Comparison of ENCODE assay signal across 15 cellular contexts in the genomic region with DNA sequence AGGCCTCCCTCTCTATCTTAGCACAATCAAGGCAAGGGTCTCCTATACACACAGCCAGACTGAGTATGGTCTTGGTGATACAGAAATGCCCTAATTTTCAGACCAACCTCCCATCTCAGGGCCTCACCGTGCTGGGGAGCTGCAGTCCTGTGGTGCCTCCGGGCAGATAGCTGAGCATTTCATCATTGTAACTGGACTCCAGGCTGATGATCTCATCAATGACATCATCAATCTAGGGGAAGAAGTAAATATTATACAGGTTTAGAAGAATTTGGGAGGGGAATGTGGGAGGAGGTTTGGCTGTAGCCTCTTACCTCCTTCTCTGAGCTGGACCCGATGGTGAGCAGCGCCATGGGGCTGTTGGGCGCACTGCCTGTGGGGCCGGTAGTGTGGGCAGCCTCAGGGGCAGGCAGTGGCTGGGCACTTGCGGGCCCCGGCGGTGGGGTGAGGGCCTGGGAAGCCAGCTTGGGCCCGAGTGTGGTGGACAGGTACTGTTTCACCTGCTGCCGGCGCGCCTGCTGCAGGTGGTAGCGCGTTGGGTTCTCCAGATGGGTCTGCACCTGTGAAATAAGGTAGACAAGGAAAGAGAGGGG. TPM values are rescaled to one million over a fixed set of nuclear protein-coding genes. Genes with fewer than 3 reads are reported as not detected.
DNase-seq lines count a peak whose midpoint lies in the region; ATAC-seq and TF ChIP-seq lines count a peak whose summit lies in the region.
"Had no signal": no experiment of that assay in that cellular context is flagged by ENCODE, and none has a peak within 500 bp of the region (broad histone marks: within the 10 kb centered on the region; RNA-seq: fewer than 3 reads in every experiment).

No MANE protein-coding gene starts in this region.

- TF ChIP-seq CTCF in uterus (IDR thresholded peaks at IDR 0.05), result no peak
- TF ChIP-seq CTCF in Peyer's patch (IDR thresholded peaks at IDR 0.05), result no peak

- no peaks in the 10 kb centered on the region for H3K9me3 Mint-ChIP-seq in activated naive CD8-positive, alpha-beta T cell treated with anti-CD3 and anti-CD28 coated beads for 36 hours
- no peaks in the 10 kb centered on the region for H3K9me3 Mint-ChIP-seq in activated naive CD8-positive, alpha-beta T cell treated with anti-CD3 and anti-CD28 coated beads, Interleukin-2, amount 50 U/mL, for 24 hours

- intact Hi-C loops in uterus (cut with DNase I; ENCODE audit: low total_unique reads), result no loop called here

- H3K27me3 ChIP-seq in uterus (no peaks in the 10 kb centered on the region), Peyer's patch (no peaks in the 10 kb centered on the region)
- H3K27me3 ChIP-seq: upper lobe of right lung had no signal

- H3K36me3 ChIP-seq in uterus (no peaks in the 10 kb centered on the region), Peyer's patch (peaks cover 0 to 45% (median 0%) of the 10 kb centered on the region in 3 donors)

- H3K27me3 Mint-ChIP-seq in activated naive CD8-positive, alpha-beta T cell treated with anti-CD3 and anti-CD28 coated beads for 36 hours, result no peaks in the 10 kb centered on the region
- H3K27me3 Mint-ChIP-seq in activated naive CD8-positive, alpha-beta T cell treated with anti-CD3 and anti-CD28 coated beads, Interleukin-2, amount 50 U/mL, for 24 hours, result no peaks in the 10 kb centered on the region

- H3K4me3 ChIP-seq in uterus (no peak overlapping the region), Peyer's patch (no peak overlapping the region)
- H3K4me3 ChIP-seq: HAP-1, left ventricle myocardium inferior, upper lobe of right lung had no signal

- H3K27ac ChIP-seq in uterus (peak overlapping the region; percentile 97 to 98), Peyer's patch (no peak overlapping the region)
- H3K27ac ChIP-seq: left ventricle myocardium inferior, upper lobe of right lung had no signal

- ATAC-seq in activated naive CD8-positive, alpha-beta T cell treated with anti-CD3 and anti-CD28 coated beads, Interleukin-2, amount 50 U/mL, for 24 hours, result no peak
- ATAC-seq: upper lobe of right lung had no signal

- H3K4me1 Mint-ChIP-seq in activated naive CD8-positive, alpha-beta T cell treated with anti-CD3 and anti-CD28 coated beads for 36 hours, result peaks cover 23% of the 10 kb centered on the region
- peaks cover 27% of the 10 kb centered on the region for H3K4me1 Mint-ChIP-seq in activated naive CD8-positive, alpha-beta T cell treated with anti-CD3 and anti-CD28 coated beads, Interleukin-2, amount 50 U/mL, for 24 hours

- no peaks in the 10 kb centered on the region for H3K9me3 ChIP-seq in uterus
- no peaks in the 10 kb centered on the region for H3K9me3 ChIP-seq in Peyer's patch
- H3K9me3 ChIP-seq: HAP-1, left ventricle myocardium inferior, upper lobe of right lung had no signal

- H3K36me3 Mint-ChIP-seq in activated naive CD8-positive, alpha-beta T cell treated with anti-CD3 and anti-CD28 coated beads for 36 hours, result peaks cover 5% of the 10 kb centered on the region
- peaks cover 15% of the 10 kb centered on the region for H3K36me3 Mint-ChIP-seq in activated naive CD8-positive, alpha-beta T cell treated with anti-CD3 and anti-CD28 coated beads, Interleukin-2, amount 50 U/mL, for 24 hours (ENCODE audit: low read depth)

- TF ChIP-seq POLR2A in uterus (IDR thresholded peaks at IDR 0.05) (no peak), Peyer's patch (IDR thresholded peaks at IDR 0.05) (no peak)

- H3K4me1 ChIP-seq in uterus (no peaks in the 10 kb centered on the region), Peyer's patch (peaks cover 0 to 16% (median 0%) of the 10 kb centered on the region in 4 donors)

- H3K27ac Mint-ChIP-seq in activated naive CD8-positive, alpha-beta T cell treated with anti-CD3 and anti-CD28 coated beads for 36 hours, result peak overlapping the region; percentile 34
- no peak overlapping the region for H3K27ac Mint-ChIP-seq in activated naive CD8-positive, alpha-beta T cell treated with anti-CD3 and anti-CD28 coated beads, Interleukin-2, amount 50 U/mL, for 24 hours

- no peak for DNase-seq in activated naive CD8-positive, alpha-beta T cell treated with anti-CD3 and anti-CD28 coated beads for 36 hours
- DNase-seq in activated naive CD8-positive, alpha-beta T cell treated with anti-CD3 and anti-CD28 coated beads, Interleukin-2, amount 50 U/mL, for 24 hours, result no peak
- DNase-seq in T1000 (lab: John Stamatoyannopoulos, UW) (peak; percentile 25), fibroblast of peridontal ligament (ENCODE audit: extremely low read depth) (peak; percentile 62), uterus (no peak), NCI-H82 (lab: John Stamatoyannopoulos, UW) (no peak), Peyer's patch (no peak)
- no peak for DNase-seq in stimulated activated CD8-positive, alpha-beta memory T cell treated with anti-CD3 and anti-CD28 coated beads, Interleukin-4, amount 100 ng/mL, for 48 hours
- DNase-seq: amniotic stem cell, DMS79 treated with DMSO at 0.1 percent for 48 hours, left ventricle myocardium inferior, NCI-H1092, RPMI8226, upper lobe of right lung had no signal

- no peak overlapping the region for H3K4me3 Mint-ChIP-seq in activated naive CD8-positive, alpha-beta T cell treated with anti-CD3 and anti-CD28 coated beads for 36 hours
- H3K4me3 Mint-ChIP-seq in activated naive CD8-positive, alpha-beta T cell treated with anti-CD3 and anti-CD28 coated beads, Interleukin-2, amount 50 U/mL, for 24 hours, result no peak overlapping the region

RNA-seq across cellular contexts. Expression of gene TFE3, which starts 5.2 kb away (rescaled TPM):
- total RNA-seq in activated naive CD8-positive, alpha-beta T cell treated with anti-CD3 and anti-CD28 coated beads for 36 hours, result 10 to 100 TPM; 21.0 to 23.3 TPM
- total RNA-seq in uterus (10 to 100 TPM; 16.7 to 75.0 (median 38.7) TPM), Peyer's patch (10 to 100 TPM; 25.6 to 36.3 (median 32.4) TPM)

RNA-seq across cellular contexts. Expression of gene CCDC120, which starts 20.8 kb away (rescaled TPM):
- total RNA-seq in activated naive CD8-positive, alpha-beta T cell treated with anti-CD3 and anti-CD28 coated beads for 36 hours, result 1 to 10 TPM; 3.7 to 4.3 TPM
- 10 to 100 TPM in 1 of 4 donors, 1 to 10 TPM in 3; 2.0 to 12.0 (median 4.2) TPM for total RNA-seq in uterus
- 10 to 100 TPM in 3 of 4 donors, not detected in 1; 13.8 to 39.1 (median 24.5) TPM for total RNA-seq in Peyer's patch

RNA-seq across cellular contexts. Expression of gene PRAF2, which starts 35.8 kb away (rescaled TPM):
- 10 to 100 TPM; 10.1 to 11.9 TPM for total RNA-seq in activated naive CD8-positive, alpha-beta T cell treated with anti-CD3 and anti-CD28 coated beads for 36 hours
- total RNA-seq in uterus, result 10 to 100 TPM in 2 of 4 donors, 1 to 10 TPM in 1, under 1 TPM in 1; 0.77 to 45.2 (median 23.8) TPM
- 1 to 10 TPM; 2.8 to 9.8 (median 4.4) TPM for total RNA-seq in Peyer's patch

RNA-seq across cellular contexts. Expression of gene GRIPAP1, which starts 35.9 kb away (rescaled TPM):
- total RNA-seq in activated naive CD8-positive, alpha-beta T cell treated with anti-CD3 and anti-CD28 coated beads for 36 hours, result 10 to 100 TPM; 53.7 to 54.3 TPM
- total RNA-seq in uterus (10 to 100 TPM; 15.4 to 57.6 (median 22.0) TPM), Peyer's patch (100 to 1,000 TPM in 1 of 4 donors, 10 to 100 TPM in 3; 32.4 to 139 (median 70.9) TPM)

RNA-seq across cellular contexts. Expression of gene WDR45, which starts 41.7 kb away (rescaled TPM):
- 10 to 100 TPM; 23.7 to 31.1 TPM for total RNA-seq in activated naive CD8-positive, alpha-beta T cell treated with anti-CD3 and anti-CD28 coated beads for 36 hours
- total RNA-seq in uterus, result 10 to 100 TPM; 37.6 to 96.5 (median 58.7) TPM
- 100 to 1,000 TPM in 2 of 4 donors, 10 to 100 TPM in 2; 64.2 to 133 (median 86.9) TPM for total RNA-seq in Peyer's patch

Comparison
In these comparisons a context has a peak if more than half of its experiments do, and no peak if none do; other contexts are left out.
1. DNase-seq: peak in T1000 (single experiment) and fibroblast of peridontal ligament (single experiment); none in activated naive CD8-positive, alpha-beta T cell treated with anti-CD3 and anti-CD28 coated beads for 36 hours (single experiment), activated naive CD8-positive, alpha-beta T cell treated with anti-CD3 and anti-CD28 coated beads, Interleukin-2, amount 50 U/mL, for 24 hours (single experiment), uterus (0 of 2), NCI-H82 (single experiment), Peyer's patch (0 of 3) and stimulated activated CD8-positive, alpha-beta memory T cell treated with anti-CD3 and anti-CD28 coated beads, Interleukin-4, amount 100 ng/mL, for 48 hours (single experiment).
2. H3K27ac ChIP-seq: peak in uterus (2 of 2); none in Peyer's patch (0 of 4).